Comparison of ENCODE assay signal across 1 cellular context in the genomic region with DNA sequence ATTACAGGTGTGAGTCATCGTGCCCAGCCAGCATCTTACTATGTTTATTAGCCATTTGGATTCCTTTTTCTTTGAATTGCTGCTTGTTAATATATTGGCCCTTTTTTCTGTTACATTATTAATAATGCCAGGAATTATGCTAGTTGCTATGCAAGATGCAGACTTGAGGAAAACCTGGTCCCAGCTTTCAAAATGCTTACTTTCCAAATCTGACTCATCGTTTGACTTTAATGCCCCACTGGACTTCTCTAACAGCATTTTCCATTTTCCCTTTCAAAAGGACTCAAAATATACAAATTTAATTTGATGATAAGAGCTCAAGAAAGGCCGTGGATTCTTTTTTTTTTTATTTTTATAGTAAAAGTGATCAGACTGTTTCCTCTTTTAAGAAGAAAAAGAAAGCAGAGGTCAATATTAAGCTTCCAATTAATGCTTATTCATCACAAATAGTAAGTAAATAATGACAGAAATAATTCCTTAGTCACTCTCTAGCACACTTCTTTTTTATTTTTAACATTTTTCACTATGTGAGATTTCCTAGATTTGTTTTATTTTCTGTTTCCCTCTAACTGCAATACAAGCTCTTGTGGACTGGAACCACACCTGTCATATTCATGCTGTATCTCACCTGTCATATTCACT.
TF ChIP-seq lines count a peak whose summit lies in the region.

No MANE protein-coding gene starts in this region.

TF ChIP-seq in IMR-90, 13 proteins besides CTCF, POLR2A, EP300 and RAD21:
- TF ChIP-seq CEBPB (IDR thresholded peaks at IDR 0.05; ENCODE audit: low read depth, low read length) (no peak), MXI1 (IDR thresholded peaks at IDR 0.05; ENCODE audit: borderline replicate concordance, low read depth, low read length) (no peak), RFX5 (IDR thresholded peaks at IDR 0.05; ENCODE audit: low read depth, low read length) (no peak), MAFK (IDR thresholded peaks at IDR 0.05; ENCODE audit: low read depth, low read length) (peak; percentile 20; the same call in 1 of the 2 replicates)
- TF ChIP-seq, protein P1, sequence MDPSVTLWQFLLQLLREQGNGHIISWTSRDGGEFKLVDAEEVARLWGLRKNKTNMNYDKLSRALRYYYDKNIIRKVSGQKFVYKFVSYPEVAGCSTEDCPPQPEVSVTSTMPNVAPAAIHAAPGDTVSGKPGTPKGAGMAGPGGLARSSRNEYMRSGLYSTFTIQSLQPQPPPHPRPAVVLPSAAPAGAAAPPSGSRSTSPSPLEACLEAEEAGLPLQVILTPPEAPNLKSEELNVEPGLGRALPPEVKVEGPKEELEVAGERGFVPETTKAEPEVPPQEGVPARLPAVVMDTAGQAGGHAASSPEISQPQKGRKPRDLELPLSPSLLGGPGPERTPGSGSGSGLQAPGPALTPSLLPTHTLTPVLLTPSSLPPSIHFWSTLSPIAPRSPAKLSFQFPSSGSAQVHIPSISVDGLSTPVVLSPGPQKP (IDR thresholded peaks at IDR 0.05; ENCODE audit: borderline replicate concordance, low read depth, low read length): no peak
